8 cellular contexts compared by ENCODE assay signal in the genomic region with DNA sequence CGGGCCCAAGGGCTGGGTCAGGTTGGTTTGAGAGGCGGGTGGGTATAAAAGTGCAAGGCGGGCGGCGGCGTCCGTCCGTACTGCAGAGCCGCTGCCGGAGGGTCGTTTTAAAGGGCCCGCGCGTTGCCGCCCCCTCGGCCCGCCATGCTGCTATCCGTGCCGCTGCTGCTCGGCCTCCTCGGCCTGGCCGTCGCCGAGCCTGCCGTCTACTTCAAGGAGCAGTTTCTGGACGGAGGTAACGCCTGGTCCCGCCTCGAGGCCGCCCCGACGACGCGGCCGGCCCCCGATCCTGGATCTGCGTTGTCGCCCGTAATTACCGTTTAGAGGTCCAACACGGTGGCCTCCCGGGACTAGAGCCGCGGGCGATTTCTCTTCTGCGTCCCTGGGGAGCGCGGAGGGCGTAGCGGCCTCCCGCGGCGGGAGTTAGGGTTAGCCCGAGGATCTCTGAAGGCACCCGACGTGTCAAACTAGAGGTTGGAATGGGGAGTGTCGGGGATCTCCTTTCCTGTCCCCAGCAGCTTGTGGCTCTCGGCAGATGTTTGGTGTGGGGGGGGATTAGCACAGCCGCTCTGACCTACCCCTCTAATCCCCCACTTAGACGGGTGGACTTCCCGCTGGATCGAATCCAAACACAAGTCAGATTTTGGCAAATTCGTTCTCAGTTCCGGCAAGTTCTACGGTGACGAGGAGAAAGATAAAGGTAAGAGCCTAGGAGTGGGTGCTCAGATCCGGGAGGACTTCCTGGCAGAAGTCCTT. TPM values are rescaled to one million over a fixed set of nuclear protein-coding genes. Genes with fewer than 3 reads are reported as not detected.
DNase-seq lines count a peak whose midpoint lies in the region; ATAC-seq, FAIRE-seq and TF ChIP-seq lines count a peak whose summit lies in the region.

A gene (plus strand): TSS at position 74 of the 756 bp plus-strand sequence. CDS start 71 bp downstream, at position 145.

- H3K9me3 Mint-ChIP-seq in CD4-positive, CD25-positive, alpha-beta regulatory T cell = peaks cover 0 to 2% (median 0%) of the 10 kb centered on the region in 7 donors
- no peaks in the 10 kb centered on the region for H3K9me3 Mint-ChIP-seq in MCF 10A (ENCODE audit: unreplicated experiment)
- H3K9me3 Mint-ChIP-seq in stimulated activated naive B cell treated with anti-CD40 and anti-IgM and Interleukin-4, amounts not matched to agents 10 μg/mL and 1 μg/mL and 100 μg/mL, for 72 hours = no peaks in the 10 kb centered on the region

- POLR2A ChIA-PET in MCF 10A (lab: Yijun Ruan, JAX) = interaction anchor here (0.5 to 2.2 kb wide), 14 partner anchors 8 to 328 kb away, joined by 3 to 16 read pairs (median 4); a partner anchor contains a TSS

- H3K27ac Mint-ChIP-seq in CD4-positive, CD25-positive, alpha-beta regulatory T cell = peak within 1 kb of the TSS; percentile 96 to 98 (median 97)
- peak within 1 kb of the TSS; percentile 96 for H3K27ac Mint-ChIP-seq in MCF 10A (ENCODE audit: low read depth, unreplicated experiment)
- peak within 1 kb of the TSS; percentile 98 for H3K27ac Mint-ChIP-seq in stimulated activated naive B cell treated with anti-CD40 and anti-IgM and Interleukin-4, amounts not matched to agents 10 μg/mL and 1 μg/mL and 100 μg/mL, for 72 hours

- ATAC-seq in CD4-positive, CD25-positive, alpha-beta regulatory T cell (ENCODE audit: low read depth in 2 of 2) = no peak
- peak; percentile 2 for ATAC-seq in GM21515 (IDR thresholded peaks at IDR 0.05; ENCODE audit: unreplicated experiment)
- peak; percentile 5 to 6 for ATAC-seq in stimulated activated naive B cell treated with anti-CD40 and anti-IgM and Interleukin-4, amounts not matched to agents 10 μg/mL and 1 μg/mL and 100 μg/mL, for 72 hours (replicated peaks)

- peaks cover 19% of the 10 kb centered on the region for H4K20me1 ChIP-seq in keratinocyte (ENCODE audit: control insufficient read depth, extremely low read depth, insufficient read depth, low read length)

- peaks cover 41% of the 10 kb centered on the region for H3K36me3 ChIP-seq in CD4-positive, CD25-positive, alpha-beta regulatory T cell (ENCODE audit: control insufficient read depth, insufficient read depth, low read length)
- peaks cover 48% of the 10 kb centered on the region for H3K36me3 ChIP-seq in NT2/D1 (ENCODE audit: insufficient read depth, insufficient read length, low read length)
- peaks cover 28 to 36% of the 10 kb centered on the region in 2 experiments for H3K36me3 ChIP-seq in keratinocyte (ENCODE audit: control insufficient read depth in 2 of 2, extremely low read depth in 1 of 2, insufficient read depth in 2 of 2, low read length in 2 of 2)

- H3K79me2 ChIP-seq in keratinocyte (ENCODE audit: control insufficient read depth, insufficient read depth, low read length) = peaks cover 46% of the 10 kb centered on the region

- peaks cover 2% of the 10 kb centered on the region for H3K9me1 ChIP-seq in keratinocyte (ENCODE audit: control insufficient read depth, extremely low read depth, insufficient read depth, low read length)

- no peaks in the 10 kb centered on the region for H3K27me3 Mint-ChIP-seq in CD4-positive, CD25-positive, alpha-beta regulatory T cell
- no peaks in the 10 kb centered on the region for H3K27me3 Mint-ChIP-seq in MCF 10A (ENCODE audit: insufficient read depth, unreplicated experiment)
- H3K27me3 Mint-ChIP-seq in stimulated activated naive B cell treated with anti-CD40 and anti-IgM and Interleukin-4, amounts not matched to agents 10 μg/mL and 1 μg/mL and 100 μg/mL, for 72 hours = no peaks in the 10 kb centered on the region

- dilution Hi-C loops in keratinocyte (cut with MboI; ENCODE audit: extremely low pct_ligation_motif_present, low sequenced_read_pairs) = no loop called here

- H3K9me3 ChIP-seq in CD4-positive, CD25-positive, alpha-beta regulatory T cell (ENCODE audit: control insufficient read depth in 2 of 2, low read length in 2 of 2) = no peaks in the 10 kb centered on the region
- no peaks in the 10 kb centered on the region for H3K9me3 ChIP-seq in NT2/D1 (ENCODE audit: insufficient read depth, low read length)
- no peaks in the 10 kb centered on the region for H3K9me3 ChIP-seq in keratinocyte (ENCODE audit: control insufficient read depth, low read depth, low read length)

- CTCF ChIA-PET in MCF 10A (lab: Yijun Ruan, JAX) = interaction anchor here (1.0 kb wide), 1 partner anchor 26 kb away, joined by 3 read pairs; no protein-coding TSS in a partner anchor

- H3K4me3 Mint-ChIP-seq in CD4-positive, CD25-positive, alpha-beta regulatory T cell = peak within 1 kb of the TSS; percentile 92 to 99 (median 98)
- H3K4me3 Mint-ChIP-seq in MCF 10A (ENCODE audit: unreplicated experiment) = peak within 1 kb of the TSS; percentile 96
- peak within 1 kb of the TSS; percentile 98 to 99 for H3K4me3 Mint-ChIP-seq in stimulated activated naive B cell treated with anti-CD40 and anti-IgM and Interleukin-4, amounts not matched to agents 10 μg/mL and 1 μg/mL and 100 μg/mL, for 72 hours

- BruUV-seq in MCF 10A (replicated peaks; lab: Mats Ljungman, UMichigan) = TSS peak; percentile 71

- peak within 1 kb of the TSS; percentile 95 for H3K4me3 ChIP-seq in CD4-positive, CD25-positive, alpha-beta regulatory T cell (ENCODE audit: low read depth, low read length)
- H3K4me3 ChIP-seq in NT2/D1 (ENCODE audit: insufficient read length, low read depth) (peak within 1 kb of the TSS; percentile 79), keratinocyte (ENCODE audit: control insufficient read depth in 2 of 3, extremely low read depth in 1 of 3, insufficient read depth in 2 of 3, low read depth in 1 of 3, low read length in 3 of 3) (peak within 1 kb of the TSS; percentile 79 to 99 (median 95))

- H3K4me2 ChIP-seq in keratinocyte (ENCODE audit: control insufficient read depth, extremely low read depth, insufficient read depth, low read depth, low read length) = peak within 1 kb of the TSS; percentile 83

- H3K4me1 ChIP-seq in CD4-positive, CD25-positive, alpha-beta regulatory T cell (ENCODE audit: control insufficient read depth, insufficient read depth, low read length, poor library complexity, severe bottlenecking) = peaks cover 50% of the 10 kb centered on the region
- peaks cover 11% of the 10 kb centered on the region for H3K4me1 ChIP-seq in NT2/D1 (ENCODE audit: insufficient read depth, insufficient read length)
- H3K4me1 ChIP-seq in keratinocyte (ENCODE audit: control insufficient read depth, extremely low read depth, insufficient read depth, low read length) = peaks cover 28% of the 10 kb centered on the region

- peaks cover 0 to 70% (median 35%) of the 10 kb centered on the region in 4 donors for H3K4me1 Mint-ChIP-seq in CD4-positive, CD25-positive, alpha-beta regulatory T cell
- H3K4me1 Mint-ChIP-seq in MCF 10A (ENCODE audit: insufficient read depth, unreplicated experiment) = peaks cover 19% of the 10 kb centered on the region
- peaks cover 45 to 71% of the 10 kb centered on the region in 2 donors for H3K4me1 Mint-ChIP-seq in stimulated activated naive B cell treated with anti-CD40 and anti-IgM and Interleukin-4, amounts not matched to agents 10 μg/mL and 1 μg/mL and 100 μg/mL, for 72 hours

- H3K9ac ChIP-seq in NT2/D1 (ENCODE audit: insufficient read length, low read depth) = peak within 1 kb of the TSS; percentile 99
- H3K9ac ChIP-seq in keratinocyte (ENCODE audit: control insufficient read depth, extremely low read depth, insufficient read depth, low read length) = peak within 1 kb of the TSS; percentile 95

- no peak for TF ChIP-seq CTCF in MCF 10A (IDR thresholded peaks at IDR 0.05; ENCODE audit: unreplicated experiment)
- TF ChIP-seq CTCF in keratinocyte (optimal IDR thresholded peaks at IDR 0.05 in 1 of 3, IDR thresholded peaks at IDR 0.05 in 1 of 3, conservative IDR thresholded peaks at IDR 0.05 in 1 of 3; ENCODE audit: extremely low read depth in 1 of 3, insufficient read depth in 2 of 3, low read length in 3 of 3) = peak in 2 of 3 experiments; percentile 24 to 25

- H3K36me3 Mint-ChIP-seq in CD4-positive, CD25-positive, alpha-beta regulatory T cell = peaks cover 23% of the 10 kb centered on the region
- peaks cover 57% of the 10 kb centered on the region for H3K36me3 Mint-ChIP-seq in MCF 10A (ENCODE audit: insufficient read depth, unreplicated experiment)
- peaks cover 49 to 54% of the 10 kb centered on the region in 2 donors for H3K36me3 Mint-ChIP-seq in stimulated activated naive B cell treated with anti-CD40 and anti-IgM and Interleukin-4, amounts not matched to agents 10 μg/mL and 1 μg/mL and 100 μg/mL, for 72 hours

- FAIRE-seq in keratinocyte (lab: Jason Lieb, UNC) = no peak

- intact Hi-C loops in MCF 10A (cut with micrococcal nuclease) = no loop called here

- peak in 1 of 3 donors; percentile 53 for DNase-seq in CD4-positive, CD25-positive, alpha-beta regulatory T cell
- no peak for DNase-seq in NT2/D1 (ENCODE audit: low read depth, low spot score)
- no peak for DNase-seq in MCF 10A (ENCODE audit: unreplicated experiment)
- no peak for DNase-seq in keratinocyte (ENCODE audit: low read depth, low spot score)
- DNase-seq in stimulated activated naive B cell treated with anti-CD40 and anti-IgM and Interleukin-4, amounts not matched to agents 10 μg/mL and 1 μg/mL and 100 μg/mL, for 72 hours = no peak
- DNase-seq in superior temporal gyrus (ENCODE audit: extremely low spot score) = no peak
- DNase-seq in GOT3 (lab: John Stamatoyannopoulos, UW) = no peak

- peak within 1 kb of the TSS; percentile 84 for H3K27ac ChIP-seq in CD4-positive, CD25-positive, alpha-beta regulatory T cell (ENCODE audit: insufficient read depth, low read length, poor library complexity, severe bottlenecking)
- H3K27ac ChIP-seq in keratinocyte (ENCODE audit: control insufficient read depth, insufficient read depth, low read length) = peak within 1 kb of the TSS; percentile 81

- peak within 1 kb of the TSS; percentile 68 for H2AFZ ChIP-seq in keratinocyte (ENCODE audit: control insufficient read depth, low read length)

- H3K27me3 ChIP-seq in CD4-positive, CD25-positive, alpha-beta regulatory T cell (ENCODE audit: control insufficient read depth, insufficient read depth, low read length) = no peaks in the 10 kb centered on the region
- H3K27me3 ChIP-seq in NT2/D1 (ENCODE audit: insufficient read depth, insufficient read length) (no peaks in the 10 kb centered on the region), keratinocyte (ENCODE audit: control insufficient read depth, extremely low read depth, insufficient read depth, low read length) (no peaks in the 10 kb centered on the region)

RNA-seq across cellular contexts. Expression of the gene that starts here (rescaled TPM):
- total RNA-seq in CD4-positive, CD25-positive, alpha-beta regulatory T cell = 484 TPM
- 100 to 1,000 TPM; 113 to 172 (median 149) TPM for polyA plus RNA-seq in CD4-positive, CD25-positive, alpha-beta regulatory T cell
- 792 and 1,042 TPM in 2 replicates for total RNA-seq in MCF 10A (2022)
- polyA plus RNA-seq in keratinocyte = 785 to 1,497 TPM (median 899 TPM) in 3 replicates
- 690 TPM for polyA plus RNA-seq in keratinocyte (2011; ENCODE audit: low read depth)
- polyA plus RNA-seq in keratinocyte (2011; cell fraction: cytosol; rRNA removed) = 541 and 590 TPM in 2 replicates
- 847 and 916 TPM in 2 replicates for polyA plus RNA-seq in keratinocyte (2011; cell fraction: nucleus; rRNA removed)
- 591 and 1,352 TPM in 2 replicates for polyA plus RNA-seq in keratinocyte (2012; ENCODE audit: low replicate concordance)
- 878 to 1,487 TPM (median 945 TPM) in 3 replicates for polyA minus RNA-seq in keratinocyte
- 831 TPM for polyA minus RNA-seq in keratinocyte (2011; cell fraction: cytosol; rRNA and poly(A)+ RNA removed)
- 464 and 627 TPM in 2 replicates for polyA minus RNA-seq in keratinocyte (2011; cell fraction: nucleus; rRNA and poly(A)+ RNA removed)

Comparison
In these comparisons a context has a peak if more than half of its experiments do, and no peak if none do; other contexts are left out.
1. ATAC-seq: peak in GM21515 (single experiment) and stimulated activated naive B cell treated with anti-CD40 and anti-IgM and Interleukin-4, amounts not matched to agents 10 μg/mL and 1 μg/mL and 100 μg/mL, for 72 hours (2 of 2); none in CD4-positive, CD25-positive, alpha-beta regulatory T cell (0 of 2).
2. Peak in every context shown above with its lines, with median percentiles within 50 percentile points of each other: H3K4me3 ChIP-seq, H3K27ac Mint-ChIP-seq and H3K4me3 Mint-ChIP-seq.